ENCODE assay signal across 2 cellular contexts in genomic region chr2:96336873-96337272, GRCh38.
TF ChIP-seq lines count a peak whose summit lies in the region.

No MANE protein-coding gene starts in this region.

TF ChIP-seq in HepG2, 621 proteins besides CTCF, POLR2A, EP300 and RAD21:
- TF ChIP-seq ARNT2 (CRISPR knock-in tag; IDR thresholded peaks at IDR 0.05; ENCODE audit: low read depth) (no peak), NFE2 (CRISPR knock-in tag; IDR thresholded peaks at IDR 0.05) (no peak), ZNF263 (CRISPR knock-in tag; IDR thresholded peaks at IDR 0.05) (no peak), ZZZ3 (CRISPR knock-in tag; IDR thresholded peaks at IDR 0.05; ENCODE audit: borderline replicate concordance) (no peak), ZNF350 (CRISPR knock-in tag; IDR thresholded peaks at IDR 0.05; ENCODE audit: borderline replicate concordance, low read depth) (no peak), SIX1 (CRISPR knock-in tag; IDR thresholded peaks at IDR 0.05; ENCODE audit: borderline replicate concordance) (no peak), ZSCAN25 (CRISPR knock-in tag; IDR thresholded peaks at IDR 0.05) (no peak)

TF ChIP-seq in K562, 482 proteins besides CTCF, POLR2A, EP300 and RAD21:
- TF ChIP-seq RBFOX2 (IDR thresholded peaks at IDR 0.05; ENCODE audit: low read depth, low read length), result peak; percentile 54; the same call in 1 of the 2 replicates
- TF ChIP-seq ATF3 (IDR thresholded peaks at IDR 0.05), result no peak
- 0 out of 2 replicates have a peak, but pooled peaks have one; percentile 39 for TF ChIP-seq ATF3 (CRISPR knock-in tag; conservative IDR thresholded peaks at IDR 0.05)
- TF ChIP-seq ZNF830 (CRISPR knock-in tag; IDR thresholded peaks at IDR 0.05), result no peak
- peak; percentile 77 for TF ChIP-seq SPI1 (IDR thresholded peaks at IDR 0.05; ENCODE audit: borderline replicate concordance, low read depth, low read length)
- TF ChIP-seq HDAC1 (IDR thresholded peaks at IDR 0.05), result 0 out of 4 replicates have a peak, but pooled peaks of 1 of the 2 experiments have one; percentile 22
